8 cellular contexts compared by ENCODE assay signal in the genomic region with DNA sequence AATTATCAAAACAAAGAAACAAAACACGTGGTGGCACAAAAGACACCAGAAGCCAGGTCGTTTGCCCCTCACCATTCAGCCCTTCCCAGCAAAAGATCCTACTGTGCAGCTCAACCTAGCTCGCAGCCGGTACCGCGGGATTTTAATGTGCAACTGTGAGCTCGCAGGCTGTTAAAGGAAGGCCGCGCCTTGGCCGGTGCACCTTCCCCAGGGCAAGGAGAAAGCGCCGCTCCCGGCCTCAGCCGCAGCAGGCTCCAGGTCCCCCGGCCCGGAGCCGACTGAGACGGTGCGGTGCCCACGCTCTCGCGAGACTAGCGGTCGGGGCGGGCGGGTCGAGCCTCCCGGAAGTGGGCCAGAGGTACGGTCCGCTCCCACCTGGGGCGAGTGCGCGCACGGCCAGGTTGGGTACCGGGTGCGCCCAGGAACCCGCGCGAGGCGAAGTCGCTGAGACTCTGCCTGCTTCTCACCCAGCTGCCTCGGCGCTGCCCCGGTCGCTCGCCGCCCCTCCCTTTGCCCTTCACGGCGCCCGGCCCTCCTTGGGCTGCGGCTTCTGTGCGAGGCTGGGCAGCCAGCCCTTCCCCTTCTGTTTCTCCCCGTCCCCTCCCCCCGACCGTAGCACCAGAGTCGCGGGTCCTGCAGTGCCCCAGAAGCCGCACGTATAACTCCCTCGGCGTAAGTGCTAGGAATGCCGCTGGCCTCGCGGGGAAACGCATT. TPM values are rescaled to one million over a fixed set of nuclear protein-coding genes. Genes with fewer than 3 reads are reported as not detected.
DNase-seq lines count a peak whose midpoint lies in the region; ATAC-seq lines count a peak whose summit lies in the region.

A gene (plus strand): TSS at position 618 of the 714 bp plus-strand sequence. CDS start 682 bp downstream, outside the sequence.

- H3K4me1 ChIP-seq in CD4-positive, alpha-beta memory T cell (ENCODE audit: insufficient read depth, low read length), result peaks cover 18% of the 10 kb centered on the region
- H3K4me1 ChIP-seq in mesodermal cell (ENCODE audit: control insufficient read depth, insufficient read depth, low read length, poor library complexity, severe bottlenecking), result no peaks in the 10 kb centered on the region

- WGBS in mesodermal cell (ENCODE audit: insufficient coverage in 2 of 2), 2 experiments, result 0 to 1% methylated on average over 50 to 53 of the region's 65 CpGs

- H3K9me3 ChIP-seq in CD4-positive, alpha-beta memory T cell (ENCODE audit: control insufficient read depth in 1 of 2, low read length in 2 of 2), result no peaks in the 10 kb centered on the region
- no peaks in the 10 kb centered on the region for H3K9me3 ChIP-seq in mesodermal cell (ENCODE audit: control insufficient read depth, low read length)

- peak within 1 kb of the TSS; percentile 97 to 99 (median 98) for H3K4me3 Mint-ChIP-seq in CD4-positive, alpha-beta memory T cell
- H3K4me3 Mint-ChIP-seq in activated CD8-positive, alpha-beta memory T cell treated with anti-CD3 and anti-CD28 coated beads, Interleukin-2, amount 10 ng/mL, durations not matched to agents 7 days and 5 days, result peak within 1 kb of the TSS; percentile 93

- peaks cover 21 to 34% (median 26%) of the 10 kb centered on the region in 4 donors for H3K4me1 Mint-ChIP-seq in CD4-positive, alpha-beta memory T cell
- H3K4me1 Mint-ChIP-seq in activated CD8-positive, alpha-beta memory T cell treated with anti-CD3 and anti-CD28 coated beads, Interleukin-2, amount 10 ng/mL, durations not matched to agents 7 days and 5 days, result peaks cover 30% of the 10 kb centered on the region

- peaks cover 12 to 13% of the 10 kb centered on the region in 2 donors for H3K36me3 Mint-ChIP-seq in CD4-positive, alpha-beta memory T cell
- peaks cover 19% of the 10 kb centered on the region for H3K36me3 Mint-ChIP-seq in activated CD8-positive, alpha-beta memory T cell treated with anti-CD3 and anti-CD28 coated beads, Interleukin-2, amount 10 ng/mL, durations not matched to agents 7 days and 5 days

- in situ Hi-C loops in endometrial microvascular endothelial cells (cut with HindIII; ENCODE audit: inconsistent ontology term, low pct_unique_long_range_greater_than_20kb, low sequenced_read_pairs), result no loop called here

- CTCF ChIA-PET in CD4-positive, alpha-beta memory T cell (lab: Charles Lee; ENCODE audit: partially characterized antibody), result interaction anchor here (2.0 kb wide), 1 partner anchor 1019 kb away, joined by 6 read pairs; no protein-coding TSS in a partner anchor
- CTCF ChIA-PET in activated CD8-positive, alpha-beta memory T cell treated with anti-CD3 and anti-CD28 coated beads, Interleukin-2, amount 10 ng/mL, durations not matched to agents 7 days and 5 days (lab: Charles Lee), result interaction anchor here (0.9 kb wide), 1 partner anchor 179 kb away, joined by 3 read pairs; no protein-coding TSS in a partner anchor

- peak; percentile 98 for ATAC-seq in GM19438 (IDR thresholded peaks at IDR 0.05; ENCODE audit: low read depth, unreplicated experiment)
- ATAC-seq in HG03571 (IDR thresholded peaks at IDR 0.05; ENCODE audit: unreplicated experiment), result peak; percentile 98
- ATAC-seq in activated CD8-positive, alpha-beta memory T cell treated with anti-CD3 and anti-CD28 coated beads, Interleukin-2, amount 10 ng/mL, durations not matched to agents 7 days and 5 days, result peak; percentile 99

- DNase-seq in CD4-positive, alpha-beta memory T cell, result peak; percentile 87 to 89 (median 88)
- peak; percentile 79 for DNase-seq in NK-92 treated with Interleukin-12 subunit alpha and Interleukin-12 subunit beta, amount 100 ng/mL, for 24 hours (lab: John Stamatoyannopoulos, UW)
- DNase-seq in activated CD8-positive, alpha-beta memory T cell treated with anti-CD3 and anti-CD28 coated beads, Interleukin-2, amount 10 ng/mL, durations not matched to agents 7 days and 5 days, result peak; percentile 91
- peak; percentile 80 to 84 for DNase-seq in stimulated activated CD8-positive, alpha-beta memory T cell treated with anti-CD3 and anti-CD28 coated beads, Interleukin-15, amount 100 ng/mL, for 48 hours (ENCODE audit: low read depth in 2 of 2)

- no peaks in the 10 kb centered on the region for H3K36me3 ChIP-seq in CD4-positive, alpha-beta memory T cell (ENCODE audit: insufficient read depth, low read length)
- H3K36me3 ChIP-seq in mesodermal cell (ENCODE audit: control insufficient read depth, insufficient read depth, low read length), result peaks cover 6% of the 10 kb centered on the region

- intact Hi-C loops in CD4-positive, alpha-beta memory T cell (cut with micrococcal nuclease), result loop anchor here (2.0 to 5.0 kb wide), 4 partner anchors 121 to 502 kb away; a partner anchor contains a TSS

- no peaks in the 10 kb centered on the region for H3K27me3 ChIP-seq in CD4-positive, alpha-beta memory T cell (ENCODE audit: insufficient read depth, low read length)

- peak within 1 kb of the TSS; percentile 61 for H3K27ac ChIP-seq in CD4-positive, alpha-beta memory T cell (ENCODE audit: low read depth, low read length)
- H3K27ac ChIP-seq in mesodermal cell (ENCODE audit: low read depth, low read length, severe bottlenecking), result peak within 1 kb of the TSS; percentile 58

- H3K9me3 Mint-ChIP-seq in CD4-positive, alpha-beta memory T cell, result no peaks in the 10 kb centered on the region
- H3K9me3 Mint-ChIP-seq in activated CD8-positive, alpha-beta memory T cell treated with anti-CD3 and anti-CD28 coated beads, Interleukin-2, amount 10 ng/mL, durations not matched to agents 7 days and 5 days (ENCODE audit: low read depth), result no peaks in the 10 kb centered on the region

- H3K27ac Mint-ChIP-seq in CD4-positive, alpha-beta memory T cell, result peak within 1 kb of the TSS; percentile 87 to 97 (median 95)
- H3K27ac Mint-ChIP-seq in activated CD8-positive, alpha-beta memory T cell treated with anti-CD3 and anti-CD28 coated beads, Interleukin-2, amount 10 ng/mL, durations not matched to agents 7 days and 5 days, result peak within 1 kb of the TSS; percentile 90

- POLR2A ChIA-PET in CD4-positive, alpha-beta memory T cell (lab: Charles Lee; ENCODE audit: partially characterized antibody), result interaction anchor here (1.0 to 2.0 kb wide), 6 partner anchors 9 to 400 kb away, joined by 3 to 16 read pairs (median 5); a partner anchor contains a TSS

- H3K4me3 ChIP-seq in CD4-positive, alpha-beta memory T cell (ENCODE audit: low read length in 2 of 2), result peak within 1 kb of the TSS; percentile 61 to 92
- peak within 1 kb of the TSS; percentile 62 for H3K4me3 ChIP-seq in mesodermal cell (ENCODE audit: extremely low read depth, insufficient read depth, low read length, poor library complexity, severe bottlenecking)

- H3K27me3 Mint-ChIP-seq in CD4-positive, alpha-beta memory T cell, result no peaks in the 10 kb centered on the region
- H3K27me3 Mint-ChIP-seq in activated CD8-positive, alpha-beta memory T cell treated with anti-CD3 and anti-CD28 coated beads, Interleukin-2, amount 10 ng/mL, durations not matched to agents 7 days and 5 days, result no peaks in the 10 kb centered on the region

RNA-seq across cellular contexts. Expression of the gene that starts here (rescaled TPM):
- total RNA-seq in CD4-positive, alpha-beta memory T cell, result 10 to 100 TPM; 19.0 to 20.5 TPM
- 10 to 100 TPM in 1 of 2 donors, 1 to 10 TPM in 1; 9.0 to 11.1 TPM for polyA plus RNA-seq in CD4-positive, alpha-beta memory T cell
- total RNA-seq in activated CD8-positive, alpha-beta memory T cell treated with anti-CD3 and anti-CD28 coated beads, Interleukin-2, amount 10 ng/mL, durations not matched to agents 7 days and 5 days, result 10 to 100 TPM; 12.1 to 15.1 TPM
- 10.8 TPM for total RNA-seq in endometrial microvascular endothelial cells (ENCODE audit: inconsistent ontology term)
- 7.5 TPM for polyA plus RNA-seq in mesodermal cell (2013, experiment 1 of 2)
- 9.6 TPM for polyA plus RNA-seq in mesodermal cell (2013, experiment 2 of 2)

Comparison
In these comparisons a context has a peak if more than half of its experiments do, and no peak if none do; other contexts are left out.
1. Peak in every context shown above with its lines: DNase-seq, ATAC-seq, H3K4me3 ChIP-seq and H3K27ac ChIP-seq.